ENCODE assay signal across 26 cellular contexts in the genomic region with DNA sequence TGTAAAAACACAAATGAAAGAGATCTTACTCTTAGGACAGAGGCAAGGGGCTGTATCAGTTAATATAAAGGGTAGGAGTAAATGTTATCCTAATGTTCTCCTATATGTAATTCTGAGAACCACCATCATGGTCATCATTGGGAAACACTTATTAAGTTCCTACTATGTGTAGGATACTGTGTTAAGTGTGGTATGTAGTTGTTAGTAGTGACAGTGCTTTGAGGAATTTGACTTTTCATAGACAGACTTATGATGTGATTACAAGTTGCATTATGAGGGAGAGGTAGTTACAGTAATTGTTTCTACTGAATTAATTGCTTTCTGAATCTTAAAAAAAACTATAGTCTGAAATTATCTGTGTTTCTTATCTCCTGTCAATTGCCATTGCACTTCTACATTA.
"Had no signal": no experiment of that assay in that cellular context is flagged by ENCODE, and none has a peak within 500 bp of the region (broad histone marks: within the 10 kb centered on the region; RNA-seq: fewer than 3 reads in every experiment).

No MANE protein-coding gene starts in this region.

- H3K4me1 ChIP-seq: left lung, pancreas, prostate gland, sigmoid colon, spleen, suprapubic skin, tibial artery, upper lobe of right lung had no signal

- H3K27ac ChIP-seq: left lung, pancreas, prostate gland, sigmoid colon, spleen, suprapubic skin, thoracic aorta, tibial artery, upper lobe of right lung had no signal

- H3K27me3 ChIP-seq: left lung, pancreas, sigmoid colon, spleen, suprapubic skin, tibial artery, upper lobe of right lung had no signal

- ATAC-seq: left colon; left lung; natural killer cell treated with Interleukin-12 subunit alpha and Interleukin-12 subunit beta and Interleukin-15 and Interleukin-18, amount 100 ng/mL, for 72 hours; pancreas; right cardiac atrium; stimulated activated effector memory CD8-positive, alpha-beta T cell treated with anti-CD3 and anti-CD28 coated beads, Interleukin-12 subunit alpha, Interleukin-12 subunit beta, amount 100 ng/mL, for 72 hours; upper lobe of right lung had no signal

- H3K27ac Mint-ChIP-seq: immature natural killer cell; mesothelial cell of epicardium; naive B cell; natural killer cell treated with Interleukin-12 subunit alpha and Interleukin-12 subunit beta and Interleukin-15 and Interleukin-18, amount 100 ng/mL, for 72 hours; stimulated activated effector memory CD8-positive, alpha-beta T cell treated with anti-CD3 and anti-CD28 coated beads, Interleukin-12 subunit alpha, Interleukin-12 subunit beta, amount 100 ng/mL, for 72 hours; stimulated activated naive CD8-positive, alpha-beta T cell treated with anti-CD3 and anti-CD28 coated beads, Interleukin-15, Interleukin-2, amounts not matched to agents 100 ng/mL and 50 ng/mL, for 24 hours had no signal

- H3K9me3 ChIP-seq: left lung, pancreas, prostate gland, sigmoid colon, spleen, suprapubic skin, thoracic aorta, tibial artery, upper lobe of right lung had no signal

- H3K4me3 ChIP-seq: left lung, lung, pancreas, prostate gland, sigmoid colon, spleen, suprapubic skin, thoracic aorta, tibial artery, upper lobe of right lung had no signal

- H3K4me1 Mint-ChIP-seq: immature natural killer cell; mesothelial cell of epicardium; naive B cell; stimulated activated effector memory CD8-positive, alpha-beta T cell treated with anti-CD3 and anti-CD28 coated beads, Interleukin-12 subunit alpha, Interleukin-12 subunit beta, amount 100 ng/mL, for 72 hours had no signal

- H3K27me3 Mint-ChIP-seq: naive B cell; natural killer cell treated with Interleukin-12 subunit alpha and Interleukin-12 subunit beta and Interleukin-15 and Interleukin-18, amount 100 ng/mL, for 72 hours; stimulated activated naive CD8-positive, alpha-beta T cell treated with anti-CD3 and anti-CD28 coated beads, Interleukin-15, Interleukin-2, amounts not matched to agents 100 ng/mL and 50 ng/mL, for 24 hours had no signal

- DNase-seq: hippocampal formation; immature natural killer cell; kidney; left colon; left lung; naive B cell; pancreas; posterior cingulate gyrus; retina; right cardiac atrium; sigmoid colon; small intestine; spleen; stimulated activated CD4-positive, alpha-beta T cell treated with anti-CD3 and anti-CD28 coated beads, Interleukin-4, amount 100 ng/mL, for 24 hours; stimulated activated naive CD4-positive, alpha-beta T cell; tibial artery; trophoblast cell; upper lobe of right lung had no signal

- H3K9me3 Mint-ChIP-seq: immature natural killer cell; mesothelial cell of epicardium; naive B cell; natural killer cell treated with Interleukin-12 subunit alpha and Interleukin-12 subunit beta and Interleukin-15 and Interleukin-18, amount 100 ng/mL, for 72 hours; stimulated activated effector memory CD8-positive, alpha-beta T cell treated with anti-CD3 and anti-CD28 coated beads, Interleukin-12 subunit alpha, Interleukin-12 subunit beta, amount 100 ng/mL, for 72 hours; stimulated activated naive CD8-positive, alpha-beta T cell treated with anti-CD3 and anti-CD28 coated beads, Interleukin-15, Interleukin-2, amounts not matched to agents 100 ng/mL and 50 ng/mL, for 24 hours had no signal

- H3K4me3 Mint-ChIP-seq: immature natural killer cell; mesothelial cell of epicardium; naive B cell; natural killer cell treated with Interleukin-12 subunit alpha and Interleukin-12 subunit beta and Interleukin-15 and Interleukin-18, amount 100 ng/mL, for 72 hours; stimulated activated effector memory CD8-positive, alpha-beta T cell treated with anti-CD3 and anti-CD28 coated beads, Interleukin-12 subunit alpha, Interleukin-12 subunit beta, amount 100 ng/mL, for 72 hours; stimulated activated naive CD8-positive, alpha-beta T cell treated with anti-CD3 and anti-CD28 coated beads, Interleukin-15, Interleukin-2, amounts not matched to agents 100 ng/mL and 50 ng/mL, for 24 hours had no signal
